In genomic region chr5:35129921-35130485, GRCh38 we compare ENCODE assay signal across 8 cellular contexts.
DNase-seq lines count a peak whose midpoint lies in the region; ATAC-seq and TF ChIP-seq lines count a peak whose summit lies in the region.

No MANE protein-coding gene starts in this region.

- TF ChIP-seq CTCF in GM13976 (IDR thresholded peaks at IDR 0.05; ENCODE audit: borderline replicate concordance, control extremely low read depth, extremely low read depth, insufficient read depth, missing control alignments) (no peak), heart right ventricle (IDR thresholded peaks at IDR 0.05) (no peak)

- H3K9me3 Mint-ChIP-seq in effector memory CD8-positive, alpha-beta T cell: peaks cover 0 to 6% of the 10 kb centered on the region in 2 donors

- no peak overlapping the region for H3K27ac Mint-ChIP-seq in effector memory CD8-positive, alpha-beta T cell

- no peak overlapping the region for H3K4me3 ChIP-seq in heart right ventricle

- ATAC-seq in HG02610 (IDR thresholded peaks at IDR 0.05; ENCODE audit: unreplicated experiment) (peak; percentile 90), heart right ventricle (no peak)
- peak; percentile 68 for ATAC-seq in effector memory CD8-positive, alpha-beta T cell (replicated peaks)

- H3K4me3 Mint-ChIP-seq in effector memory CD8-positive, alpha-beta T cell: no peak overlapping the region

- no peaks in the 10 kb centered on the region for H3K4me1 ChIP-seq in heart right ventricle

- peaks cover 8 to 11% of the 10 kb centered on the region in 2 donors for H3K4me1 Mint-ChIP-seq in effector memory CD8-positive, alpha-beta T cell (ENCODE audit: low read depth in 2 of 2)

- in situ Hi-C loops in GM13976 (cut with MboI; ENCODE audit: low sequenced_read_pairs, unreplicated experiment): no loop called here

- no peaks in the 10 kb centered on the region for H3K36me3 ChIP-seq in heart right ventricle

- H3K27me3 Mint-ChIP-seq in effector memory CD8-positive, alpha-beta T cell: peaks cover 30 to 57% of the 10 kb centered on the region in 2 donors

- WGBS in heart right ventricle, 2 donors: 88 to 90% methylated on average over 7 of the region's 7 CpGs

- no peak overlapping the region for H3K27ac ChIP-seq in heart right ventricle

- no peaks in the 10 kb centered on the region for H3K36me3 Mint-ChIP-seq in effector memory CD8-positive, alpha-beta T cell (ENCODE audit: insufficient read depth)

- H3K27me3 ChIP-seq in heart right ventricle: peaks cover 0 to 9% (median 0%) of the 10 kb centered on the region in 7 donors

- DNase-seq in activated CD4-positive, alpha-beta T cell treated with anti-CD3 and anti-CD28 coated beads, Interleukin-2, amount 50 U/mL, for 1 hour: peak; percentile 34
- peak; percentile 1 to 6 (median 2) for DNase-seq in effector memory CD8-positive, alpha-beta T cell
- DNase-seq in stimulated activated CD4-positive, alpha-beta T cell treated with anti-CD3 and anti-CD28 coated beads, TNF-alpha, amount 100 ng/mL, for 48 hours (ENCODE audit: low read depth in 3 of 3): peak; percentile 39 to 65 (median 40)
- DNase-seq in NOMO-1 treated with dmso at 0.1 percent for 144 hours (lab: John Stamatoyannopoulos, UW; ENCODE audit: unreplicated experiment) (no peak), GM13976 (ENCODE audit: low spot score) (no peak), heart right ventricle (no peak)
- no peak for DNase-seq in NK-92 treated with Interleukin-12 subunit alpha and Interleukin-12 subunit beta, amount 100 ng/mL, for 24 hours (lab: John Stamatoyannopoulos, UW)

- intact Hi-C loops in heart right ventricle (cut with DNase I): no loop called here

- H3K9me3 ChIP-seq in heart right ventricle: peaks cover 0 to 6% (median 0%) of the 10 kb centered on the region in 11 donors

Comparison
In these comparisons a context has a peak if more than half of its experiments do, and no peak if none do; other contexts are left out.
1. ATAC-seq: peak in HG02610 (single experiment) and effector memory CD8-positive, alpha-beta T cell (single experiment); none in heart right ventricle (0 of 8).
2. DNase-seq: peak in activated CD4-positive, alpha-beta T cell treated with anti-CD3 and anti-CD28 coated beads, Interleukin-2, amount 50 U/mL, for 1 hour (single experiment), effector memory CD8-positive, alpha-beta T cell (3 of 3) and stimulated activated CD4-positive, alpha-beta T cell treated with anti-CD3 and anti-CD28 coated beads, TNF-alpha, amount 100 ng/mL, for 48 hours (3 of 3); none in NOMO-1 treated with dmso at 0.1 percent for 144 hours (single experiment), GM13976 (single experiment), heart right ventricle (0 of 2) and NK-92 treated with Interleukin-12 subunit alpha and Interleukin-12 subunit beta, amount 100 ng/mL, for 24 hours (single experiment).